Comparison of ENCODE assay signal across 8 cellular contexts in the genomic region with DNA sequence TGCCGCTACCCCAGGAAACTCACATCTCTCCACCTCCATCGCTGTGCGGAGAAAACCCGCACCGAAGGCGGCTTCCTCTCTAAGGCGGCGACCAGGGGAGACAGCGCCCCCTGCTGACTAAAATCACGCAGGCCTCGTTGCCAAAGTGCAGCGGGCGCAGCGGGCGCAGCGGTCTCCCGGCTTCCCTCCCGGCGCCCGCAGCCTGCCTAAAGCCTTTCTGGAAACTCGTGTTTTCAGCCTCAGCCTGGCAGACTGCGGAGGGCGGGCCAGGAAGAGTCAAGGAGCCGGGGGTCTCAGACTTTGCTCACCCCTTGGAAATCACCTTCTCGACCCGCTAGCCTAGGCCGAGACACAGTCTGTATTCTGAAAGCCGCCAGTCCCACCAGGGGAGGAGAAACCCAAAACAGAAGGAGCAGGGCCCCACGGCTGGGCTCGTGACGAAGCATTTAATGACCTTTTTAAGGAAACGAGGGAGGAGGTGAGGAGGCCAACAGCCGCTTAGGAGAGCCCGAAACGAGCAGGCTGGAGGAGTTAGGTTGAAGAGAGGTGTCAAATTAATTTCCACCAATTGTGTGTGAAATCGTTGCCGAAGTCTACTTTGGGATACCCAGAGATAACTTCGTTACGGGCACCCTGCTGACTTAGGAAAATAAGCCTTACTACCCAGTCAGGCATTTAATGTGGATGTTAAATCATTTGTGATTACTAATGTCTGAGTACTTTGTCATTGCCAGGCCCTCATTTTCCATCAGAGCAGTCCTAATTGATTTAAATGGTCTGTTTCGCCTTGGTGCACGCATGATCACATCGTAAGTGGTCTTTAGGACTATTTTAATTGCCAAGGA. TPM values are rescaled to one million over a fixed set of nuclear protein-coding genes. Genes with fewer than 3 reads are reported as not detected.
DNase-seq lines count a peak whose midpoint lies in the region; ATAC-seq, FAIRE-seq and TF ChIP-seq lines count a peak whose summit lies in the region.
"Had no signal": no experiment of that assay in that cellular context is flagged by ENCODE, and none has a peak within 500 bp of the region (broad histone marks: within the 10 kb centered on the region; RNA-seq: fewer than 3 reads in every experiment).

No MANE protein-coding gene starts in this region.

- BruUV-seq in K562 (replicated peaks; lab: Mats Ljungman, UMichigan), result no TSS peak

- peak overlapping the region; percentile 53 for H3K4me3 Mint-ChIP-seq in T-helper 1 cell treated with Interleukin-12 subunit alpha and Interleukin-12 subunit beta and Interleukin-4 antibody, amounts not matched to agents 30 μg/mL and 1 μg/mL, for 36 hours

- no peaks in the 10 kb centered on the region for H3K9me3 Mint-ChIP-seq in T-helper 1 cell treated with Interleukin-12 subunit alpha and Interleukin-12 subunit beta and Interleukin-4 antibody, amounts not matched to agents 30 μg/mL and 1 μg/mL, for 36 hours

- H3K4me3 ChIP-seq in K562 (no peak overlapping the region), kidney (ENCODE audit: low read length in 2 of 2) (peak overlapping the region in 1 of 2 donors; percentile 5)

- no peak for TF ChIP-seq POLR2A in K562 (conservative IDR thresholded peaks at IDR 0.05)

- H3K9me1 ChIP-seq in K562 (ENCODE audit: control insufficient read depth, insufficient read depth, low read length), result no peaks in the 10 kb centered on the region

- no peak overlapping the region for H2AFZ ChIP-seq in K562 (ENCODE audit: low read depth, low read length)

- peaks cover 0 to 39% of the 10 kb centered on the region in 2 experiments; a peak in 2 of 5 replicates for H3K27me3 ChIP-seq in K562 (ENCODE audit: control insufficient read depth in 2 of 2, insufficient read depth in 2 of 2, low read length in 2 of 2)

- no peaks in the 10 kb centered on the region for H4K20me1 ChIP-seq in K562 (replicated peaks; ENCODE audit: control insufficient read depth, insufficient read depth, low read length)

- peak overlapping the region; percentile 65 for H3K27ac Mint-ChIP-seq in T-helper 1 cell treated with Interleukin-12 subunit alpha and Interleukin-12 subunit beta and Interleukin-4 antibody, amounts not matched to agents 30 μg/mL and 1 μg/mL, for 36 hours

- H3K27me3 Mint-ChIP-seq in T-helper 1 cell treated with Interleukin-12 subunit alpha and Interleukin-12 subunit beta and Interleukin-4 antibody, amounts not matched to agents 30 μg/mL and 1 μg/mL, for 36 hours (ENCODE audit: low read depth), result peaks cover 75% of the 10 kb centered on the region

- in situ Hi-C loops in K562 (cut with MboI), result no loop called here

- TF ChIP-seq CTCF in K562 (IDR thresholded peaks at IDR 0.05 in 2 of 3, conservative IDR thresholded peaks at IDR 0.05 in 1 of 3; ENCODE audit: insufficient read depth in 2 of 3, low read depth in 1 of 3, low read length in 3 of 3), result peak; percentile 61 to 72 (median 63); a peak in 5 of 6 replicates
- peak; percentile 73 for TF ChIP-seq CTCF in kidney (IDR thresholded peaks at IDR 0.05; ENCODE audit: borderline replicate concordance, extremely low read depth, insufficient read depth)

- peaks cover 6% of the 10 kb centered on the region for H3K4me1 Mint-ChIP-seq in T-helper 1 cell treated with Interleukin-12 subunit alpha and Interleukin-12 subunit beta and Interleukin-4 antibody, amounts not matched to agents 30 μg/mL and 1 μg/mL, for 36 hours (ENCODE audit: low read depth)

- peak overlapping the region; percentile 24 for H3K4me2 ChIP-seq in K562 (ENCODE audit: insufficient read depth, low read length)

- H3K4me1 ChIP-seq in K562 (replicated peaks in 1 of 2; ENCODE audit: control insufficient read depth in 2 of 2, insufficient read depth in 2 of 2, low read length in 2 of 2) (peaks cover 0 to 5% of the 10 kb centered on the region in 2 experiments; a peak in 2 of 5 replicates), kidney (ENCODE audit: control insufficient read depth in 1 of 2, insufficient read depth in 1 of 2, low read depth in 1 of 2, low read length in 2 of 2) (peaks cover 0 to 2% of the 10 kb centered on the region in 2 donors)

- WGBS in K562 (ENCODE audit: insufficient coverage, low coverage, missing lambda C conversion rate), result 10% methylated on average over 31 of the region's 42 CpGs

- CTCF ChIA-PET in K562 (lab: Yijun Ruan, JAX; ENCODE audit: low intra/inter-chr PET ratio), result interaction anchor here (0.6 kb wide), 1 partner anchor 1412 kb away, joined by 5 read pairs; no protein-coding TSS in a partner anchor

- H3K79me2 ChIP-seq in K562 (ENCODE audit: control insufficient read depth, insufficient read depth, low read length), result no peaks in the 10 kb centered on the region

- no peak for TF ChIP-seq EP300 in K562 (IDR thresholded peaks at IDR 0.05; ENCODE audit: low read length)

- H3K36me3 Mint-ChIP-seq in T-helper 1 cell treated with Interleukin-12 subunit alpha and Interleukin-12 subunit beta and Interleukin-4 antibody, amounts not matched to agents 30 μg/mL and 1 μg/mL, for 36 hours (ENCODE audit: low read depth), result no peaks in the 10 kb centered on the region

- H3K27ac ChIP-seq in K562 (ENCODE audit: extremely low read depth, low read depth, low read length) (no peak overlapping the region), kidney (ENCODE audit: low read depth in 2 of 2, low read length in 2 of 2) (no peak overlapping the region)
- H3K27ac ChIP-seq: epithelial cell of prostate had no signal

- peak; percentile 20 to 51; a peak in 2 of 4 replicates for TF ChIP-seq RAD21 in K562 (CRISPR knock-in tag; conservative IDR thresholded peaks at IDR 0.05 in 1 of 2, IDR thresholded peaks at IDR 0.05 in 1 of 2)

- intact Hi-C loops in K562 (cut with micrococcal nuclease), result no loop called here
- intact Hi-C loops in kidney (cut with DNase I), result no loop called here

- FAIRE-seq in K562 (lab: Jason Lieb, UNC), result no peak
- FAIRE-seq in kidney (lab: Jason Lieb, UNC), result no peak

- H3K9me3 ChIP-seq in K562 (replicated peaks; ENCODE audit: control insufficient read depth, insufficient read depth, low read depth, low read length) (no peaks in the 10 kb centered on the region), kidney (ENCODE audit: control insufficient read depth in 1 of 2, low read length in 2 of 2) (peaks cover 0 to 2% of the 10 kb centered on the region in 2 donors)

- DNase-seq in K562 (ENCODE audit: extremely low read depth in 1 of 4, low spot score in 3 of 4) (peak; percentile 57 to 65 (median 60)), kidney (no peak), NCI-H1417 treated with DMSO at 0.1 percent for 48 hours (lab: John Stamatoyannopoulos, UW) (no peak)
- peak; percentile 71 for DNase-seq in stimulated activated CD4-positive, alpha-beta T cell treated with anti-CD3 and anti-CD28 coated beads, Interleukin-1b, Interleukin-23, amount 100 ng/mL, for 48 hours

- ATAC-seq in GM18861 (IDR thresholded peaks at IDR 0.05; ENCODE audit: unreplicated experiment) (peak; percentile 48), HG03342 (IDR thresholded peaks at IDR 0.05; ENCODE audit: unreplicated experiment) (peak; percentile 74), K562 (peak; percentile 97)

- POLR2A ChIA-PET in K562 (lab: Yijun Ruan, JAX), result no interaction called here

- H3K9ac ChIP-seq in K562 (ENCODE audit: insufficient read depth in 1 of 2, low read depth in 2 of 2, low read length in 2 of 2) (no peak overlapping the region; a peak in 1 of 4 replicates), kidney (ENCODE audit: low read length in 2 of 2) (no peak overlapping the region)

- no peaks in the 10 kb centered on the region for H3K36me3 ChIP-seq in K562 (ENCODE audit: control insufficient read depth, insufficient read depth, low read length)
- no peaks in the 10 kb centered on the region for H3K36me3 ChIP-seq in kidney (ENCODE audit: control insufficient read depth in 1 of 2, insufficient read depth in 2 of 2, low read length in 2 of 2)

TF ChIP-seq in K562, 482 proteins besides CTCF, POLR2A, EP300 and RAD21:
- TF ChIP-seq HNRNPLL (IDR thresholded peaks at IDR 0.05; ENCODE audit: low read depth, low read length, poor library complexity, severe bottlenecking) (peak; percentile 89), ZFP30 (CRISPR knock-in tag; IDR thresholded peaks at IDR 0.05; ENCODE audit: borderline replicate concordance) (no peak), CREM (IDR thresholded peaks at IDR 0.05; ENCODE audit: low read depth) (0 out of 2 replicates have a peak, but pooled peaks have one; percentile 12), SPI1 (IDR thresholded peaks at IDR 0.05; ENCODE audit: borderline replicate concordance, low read depth, low read length) (0 out of 2 replicates have a peak, but pooled peaks have one; percentile 28)

RNA-seq across cellular contexts. Expression of a gene that starts 7.3 kb away (rescaled TPM):
- not detected in 2 replicates for total RNA-seq in K562 (2011; cell fraction: chromatin; rRNA removed; ENCODE audit: low replicate concordance)
- total RNA-seq in K562 (2011; cell fraction: nucleolus; rRNA removed), result not detected in 2 replicates
- total RNA-seq in K562 (2011; cell fraction: nucleoplasm; rRNA removed), result not detected in 2 replicates
- total RNA-seq in K562 (2014; rRNA removed) (not detected in 2 replicates), K562 (2014; rRNA removed; fragmentation: Illumina TruSeq; extraction: Trizol) (not detected in 2 replicates), K562 (2015; rRNA removed; fragmentation: Illumina TruSeq; extraction: Trizol) (not detected in 2 replicates), K562 (2021) (not detected in 2 replicates), kidney (not detected)
- polyA plus RNA-seq in K562 (2011; rRNA removed) (not detected in 2 replicates), K562 (2014; fragmentation: Illumina TruSeq; extraction: Trizol) (not detected in 2 replicates), K562 (2014; fragmentation: Nextera tagmentation; extraction: Ambion mirVana) (not detected), K562 (2014; rRNA removed) (not detected in 2 replicates), kidney (ENCODE audit: insufficient read depth, low read depth, low replicate concordance) (not detected)
- not detected in 2 replicates for polyA plus RNA-seq in K562 (2011; cell fraction: cytosol; rRNA removed)
- not detected in 2 replicates for polyA plus RNA-seq in K562 (2011; cell fraction: nucleus; rRNA removed)
- polyA plus RNA-seq in K562 (2012), result not detected in 2 replicates
- not detected in 2 replicates for polyA minus RNA-seq in K562 (2011; rRNA and poly(A)+ RNA removed)
- polyA minus RNA-seq in K562 (2011; cell fraction: cytosol; rRNA and poly(A)+ RNA removed), result not detected in 2 replicates
- polyA minus RNA-seq in K562 (2011; cell fraction: nucleus; rRNA and poly(A)+ RNA removed), result not detected in 2 replicates

Comparison
In these comparisons a context has a peak if more than half of its experiments do, and no peak if none do; other contexts are left out.
1. DNase-seq: peak in K562 (4 of 4) and stimulated activated CD4-positive, alpha-beta T cell treated with anti-CD3 and anti-CD28 coated beads, Interleukin-1b, Interleukin-23, amount 100 ng/mL, for 48 hours (single experiment); none in kidney (single experiment) and NCI-H1417 treated with DMSO at 0.1 percent for 48 hours (single experiment).
2. Peak in every context shown above with its lines, with median percentiles within 50 percentile points of each other: ATAC-seq.